In the genomic region with DNA sequence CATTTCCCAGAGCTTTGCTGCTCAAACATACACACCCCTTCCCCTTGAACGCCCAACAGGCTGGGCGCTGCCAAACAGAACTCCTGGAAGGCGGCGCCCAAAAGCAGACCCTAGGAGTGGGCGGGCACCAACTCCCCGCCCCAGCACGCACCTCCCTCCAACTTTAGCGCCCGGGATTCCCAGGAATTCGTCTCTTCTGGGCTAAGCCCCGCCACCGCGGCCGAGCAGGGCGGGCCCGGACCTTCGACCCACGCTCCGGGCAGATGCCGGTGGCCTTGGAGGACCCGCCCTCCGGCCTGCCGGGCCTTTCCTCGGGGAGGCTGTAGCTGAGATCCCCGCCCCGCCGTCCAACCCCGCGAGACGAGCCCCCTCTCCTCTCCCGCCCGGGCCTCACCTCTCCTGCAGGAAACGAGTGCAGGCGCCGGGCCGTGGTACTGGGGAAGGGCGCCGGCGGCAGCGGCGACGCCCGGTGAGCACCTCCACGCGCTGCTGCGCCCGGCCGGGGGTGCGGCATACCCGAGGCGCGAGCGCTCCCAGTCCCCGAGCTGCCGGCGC, we compare ENCODE assay signal across 8 cellular contexts. TPM values are rescaled to one million over a fixed set of nuclear protein-coding genes. Genes with fewer than 3 reads are reported as not detected.
A peak's percentile ranks its signal among the peaks of the same experiment; 100 is the strongest.
DNase-seq lines count a peak whose midpoint lies in the region; ATAC-seq and TF ChIP-seq lines count a peak whose summit lies in the region.

No MANE protein-coding gene starts in this region.

- no peaks in the 10 kb centered on the region for H3K9me3 Mint-ChIP-seq in activated T-cell treated with anti-CD3 and anti-CD28 coated beads, Interleukin-2, amount 50 U/mL, for 4 hours
- no peaks in the 10 kb centered on the region for H3K9me3 Mint-ChIP-seq in naive B cell

- H3K27ac Mint-ChIP-seq in naive B cell = peak overlapping the region; percentile 79 to 92 (median 88)

- H3K4me3 Mint-ChIP-seq in activated T-cell treated with anti-CD3 and anti-CD28 coated beads, Interleukin-2, amount 50 U/mL, for 4 hours = peak overlapping the region; percentile 89
- peak overlapping the region; percentile 77 to 96 (median 92) for H3K4me3 Mint-ChIP-seq in naive B cell

- DNase-seq in COLO668 (lab: John Stamatoyannopoulos, UW; ENCODE audit: unreplicated experiment) = peak; percentile 69
- peak; percentile 0 for DNase-seq in NCI-H345 treated with DMSO at 0.1 percent for 48 hours (lab: John Stamatoyannopoulos, UW; ENCODE audit: unreplicated experiment)
- DNase-seq in activated T-cell treated with anti-CD3 and anti-CD28 coated beads, Interleukin-2, amount 50 U/mL, for 4 hours = no peak
- DNase-seq in fibroblast of peridontal ligament (ENCODE audit: extremely low read depth) = peak; percentile 56
- no peak for DNase-seq in naive B cell
- DNase-seq in GM10266 (ENCODE audit: extremely low spot score) = no peak

- TF ChIP-seq CTCF in GM10266 (IDR thresholded peaks at IDR 0.05; ENCODE audit: control insufficient read depth, insufficient read depth, low read depth, missing control alignments) = no peak

- H3K36me3 Mint-ChIP-seq in activated T-cell treated with anti-CD3 and anti-CD28 coated beads, Interleukin-2, amount 50 U/mL, for 4 hours (ENCODE audit: insufficient read depth) = peaks cover 2% of the 10 kb centered on the region
- no peaks in the 10 kb centered on the region for H3K36me3 Mint-ChIP-seq in naive B cell

- H3K27me3 Mint-ChIP-seq in activated T-cell treated with anti-CD3 and anti-CD28 coated beads, Interleukin-2, amount 50 U/mL, for 4 hours (ENCODE audit: low read depth) = no peaks in the 10 kb centered on the region
- no peaks in the 10 kb centered on the region for H3K27me3 Mint-ChIP-seq in naive B cell

- H3K4me1 Mint-ChIP-seq in activated T-cell treated with anti-CD3 and anti-CD28 coated beads, Interleukin-2, amount 50 U/mL, for 4 hours (ENCODE audit: low read depth) = peaks cover 25% of the 10 kb centered on the region
- H3K4me1 Mint-ChIP-seq in naive B cell = peaks cover 19 to 36% (median 34%) of the 10 kb centered on the region in 3 donors

- ATAC-seq in GM19023 (IDR thresholded peaks at IDR 0.05; ENCODE audit: unreplicated experiment) (peak; percentile 40), HG03139 (IDR thresholded peaks at IDR 0.05; ENCODE audit: unreplicated experiment) (peak; percentile 28), naive B cell (ENCODE audit: low read depth in 2 of 2) (peak; percentile 26 to 29)
- peak; percentile 9 to 14 for ATAC-seq in activated T-cell treated with anti-CD3 and anti-CD28 coated beads, Interleukin-2, amount 50 U/mL, for 4 hours

RNA-seq across cellular contexts. Expression of a gene that starts 0.7 kb away (rescaled TPM):
- total RNA-seq in activated T-cell treated with anti-CD3 and anti-CD28 coated beads, Interleukin-2, amount 50 U/mL, for 4 hours = 10 to 100 TPM; 43.2 to 47.1 (median 44.2) TPM
- polyA plus RNA-seq in naive B cell (ENCODE audit: low read depth in 6 of 6) = 10 to 100 TPM in 3 of 6 donors, 1 to 10 TPM in 3; 5.4 to 11.5 (median 9.8) TPM

Comparison
In these comparisons a context has a peak if more than half of its experiments do, and no peak if none do; other contexts are left out.
1. DNase-seq: peak in COLO668 (single experiment), NCI-H345 treated with DMSO at 0.1 percent for 48 hours (single experiment) and fibroblast of peridontal ligament (single experiment); none in activated T-cell treated with anti-CD3 and anti-CD28 coated beads, Interleukin-2, amount 50 U/mL, for 4 hours (single experiment), naive B cell (single experiment) and GM10266 (single experiment).
2. Peak in every context shown above with its lines, with median percentiles within 50 percentile points of each other: ATAC-seq.